27 cellular contexts compared by ENCODE assay signal in genomic region chr19:30453768-30454167, GRCh38.
"Had no signal": no experiment of that assay in that cellular context is flagged by ENCODE, and none has a peak within 500 bp of the region (broad histone marks: within the 10 kb centered on the region; RNA-seq: fewer than 3 reads in every experiment).

No MANE protein-coding gene starts in this region.

- H3K4me3 ChIP-seq: ascending aorta, cardiac muscle cell had no signal

- DNase-seq: activated CD4-positive, alpha-beta memory T cell treated with anti-CD3 and anti-CD28 coated beads, Interleukin-2, amount 10 ng/mL, durations not matched to agents 7 days and 5 days; activated CD4-positive, alpha-beta T cell treated with anti-CD3 and anti-CD28 coated beads for 1 hour; activated CD4-positive, alpha-beta T cell treated with anti-CD3 and anti-CD28 coated beads for 36 hours; activated CD4-positive, alpha-beta T cell treated with anti-CD3 and anti-CD28 coated beads for 48 hours; activated CD4-positive, alpha-beta T cell treated with anti-CD3 and anti-CD28 coated beads, Interleukin-2, amount 10 ng/mL, durations not matched to agents 7 days and 5 days; activated CD4-positive, alpha-beta T cell treated with anti-CD3 and anti-CD28 coated beads, Interleukin-2, amount 50 U/mL, for 48 hours; activated CD4-positive, CD25-positive, alpha-beta regulatory T cell; activated CD8-positive, alpha-beta memory T cell treated with anti-CD3 and anti-CD28 coated beads for 24 hours; activated CD8-positive, alpha-beta memory T cell treated with anti-CD3 and anti-CD28 coated beads, Interleukin-2, amount 10 ng/mL, durations not matched to agents 7 days and 5 days; activated CD8-positive, alpha-beta memory T cell treated with anti-CD3 and anti-CD28 coated beads, Interleukin-2, amount 50 U/mL, for 48 hours; activated CD8-positive, alpha-beta T cell treated with anti-CD3 and anti-CD28 coated beads, Interleukin-2, amount 10 ng/mL, durations not matched to agents 7 days and 5 days; activated effector memory CD4-positive, alpha-beta T cell treated with Interleukin-2 at 50 U/mL for 16 hours; activated gamma-delta T cell; activated naive CD4-positive, alpha-beta T cell treated with anti-CD3 and anti-CD28 coated beads, Interleukin-2, amount 10 ng/mL, durations not matched to agents 7 days and 5 days; activated naive CD4-positive, alpha-beta T cell treated with Interleukin-2 at 50 U/mL for 16 hours; activated naive CD8-positive, alpha-beta T cell treated with anti-CD3 and anti-CD28 coated beads, Interleukin-2, amount 10 ng/mL, durations not matched to agents 7 days and 5 days; activated naive CD8-positive, alpha-beta T cell treated with anti-CD3 and anti-CD28 coated beads, Interleukin-2, amount 50 U/mL, for 24 hours; activated T-cell treated with anti-CD3 and anti-CD28 coated beads, Interleukin-2, amount 50 U/mL, for 24 hours; activated T-cell treated with anti-CD3 and anti-CD28 coated beads, Interleukin-2, amount 50 U/mL, for 48 hours; amygdala; T-helper 2 cell; T-helper 9 cell; WERI-Rb-1 had no signal

- H3K27me3 ChIP-seq: ascending aorta had no signal

- ATAC-seq: activated CD4-positive, alpha-beta T cell treated with anti-CD3 and anti-CD28 coated beads for 36 hours; activated CD4-positive, CD25-positive, alpha-beta regulatory T cell treated with anti-CD3 and anti-CD28 coated beads, Interleukin-2, amount 50 U/mL, for 24 hours; activated CD8-positive, alpha-beta memory T cell treated with anti-CD3 and anti-CD28 coated beads, Interleukin-2, amount 10 ng/mL, durations not matched to agents 7 days and 5 days; activated CD8-positive, alpha-beta T cell treated with anti-CD3 and anti-CD28 coated beads, Interleukin-2, amount 10 ng/mL, durations not matched to agents 7 days and 5 days; activated naive CD8-positive, alpha-beta T cell treated with anti-CD3 and anti-CD28 coated beads, Interleukin-2, amount 50 U/mL, for 24 hours; WTC11 had no signal

- H3K27ac ChIP-seq: ascending aorta, cardiac muscle cell, WERI-Rb-1 had no signal

- H3K36me3 ChIP-seq: ascending aorta, cardiac muscle cell, WERI-Rb-1 had no signal

- H3K9me3 ChIP-seq: ascending aorta had no signal

- H3K4me1 ChIP-seq: ascending aorta had no signal
